ENCODE assay signal across 12 cellular contexts in genomic region chr10:110324201-110324804, GRCh38. TPM values are rescaled to one million over a fixed set of nuclear protein-coding genes. Genes with fewer than 3 reads are reported as not detected.
A peak's percentile ranks its signal among the peaks of the same experiment; 100 is the strongest.
DNase-seq lines count a peak whose midpoint lies in the region; ATAC-seq lines count a peak whose summit lies in the region.
"Had no signal": no experiment of that assay in that cellular context is flagged by ENCODE, and none has a peak within 500 bp of the region (broad histone marks: within the 10 kb centered on the region; RNA-seq: fewer than 3 reads in every experiment).

No MANE protein-coding gene starts in this region.

- no peaks in the 10 kb centered on the region for H3K36me3 Mint-ChIP-seq in activated naive CD8-positive, alpha-beta T cell treated with anti-CD3 and anti-CD28 coated beads for 36 hours

- H3K27me3 Mint-ChIP-seq in activated naive CD8-positive, alpha-beta T cell treated with anti-CD3 and anti-CD28 coated beads for 36 hours, result peaks cover 11% of the 10 kb centered on the region
- H3K27me3 Mint-ChIP-seq: activated naive CD4-positive, alpha-beta T cell treated with anti-CD3 and anti-CD28 coated beads, Interleukin-2, amount 50 U/mL, for 24 hours had no signal

- no peak overlapping the region for H3K4me3 Mint-ChIP-seq in activated naive CD8-positive, alpha-beta T cell treated with anti-CD3 and anti-CD28 coated beads for 36 hours
- H3K4me3 Mint-ChIP-seq: activated naive CD4-positive, alpha-beta T cell treated with anti-CD3 and anti-CD28 coated beads, Interleukin-2, amount 50 U/mL, for 24 hours had no signal

- peak overlapping the region; percentile 61 for H3K27ac Mint-ChIP-seq in activated naive CD8-positive, alpha-beta T cell treated with anti-CD3 and anti-CD28 coated beads for 36 hours
- H3K27ac Mint-ChIP-seq: activated naive CD4-positive, alpha-beta T cell treated with anti-CD3 and anti-CD28 coated beads, Interleukin-2, amount 50 U/mL, for 24 hours had no signal

- DNase-seq in A172 (ENCODE audit: low spot score) (peak; percentile 64), NCI-H226 (no peak), LoVo (ENCODE audit: low spot score) (no peak), occipital lobe (lab: John Stamatoyannopoulos, UW) (no peak), SKM-1 (lab: John Stamatoyannopoulos, UW; ENCODE audit: unreplicated experiment) (no peak)
- DNase-seq in activated naive CD8-positive, alpha-beta T cell treated with anti-CD3 and anti-CD28 coated beads for 36 hours, result no peak
- DNase-seq: NCI-H510A, right cardiac atrium had no signal

- peaks cover 9% of the 10 kb centered on the region for H3K9me3 Mint-ChIP-seq in activated naive CD8-positive, alpha-beta T cell treated with anti-CD3 and anti-CD28 coated beads for 36 hours

- peaks cover 11% of the 10 kb centered on the region for H3K4me1 Mint-ChIP-seq in activated naive CD8-positive, alpha-beta T cell treated with anti-CD3 and anti-CD28 coated beads for 36 hours

- peak; percentile 50 for ATAC-seq in GM18907 (IDR thresholded peaks at IDR 0.05; ENCODE audit: unreplicated experiment)
- ATAC-seq in HG02981 (IDR thresholded peaks at IDR 0.05; ENCODE audit: unreplicated experiment), result peak; percentile 60
- ATAC-seq: left lobe of liver had no signal

RNA-seq across cellular contexts. Expression of gene SMNDC1, which starts 19.6 kb away (rescaled TPM):
- total RNA-seq in A172 (2014; rRNA removed; shearing (Covaris generic)), result 10.4 and 14.3 TPM in 2 replicates
- total RNA-seq in activated naive CD8-positive, alpha-beta T cell treated with anti-CD3 and anti-CD28 coated beads for 36 hours, result 10 to 100 TPM; 55.1 to 56.9 TPM
- total RNA-seq in occipital lobe, result 15.1 TPM
